In genomic region chr2:46985512-46985911, GRCh38 we compare ENCODE assay signal across 8 cellular contexts. TPM values are rescaled to one million over a fixed set of nuclear protein-coding genes. Genes with fewer than 3 reads are reported as not detected.
DNase-seq lines count a peak whose midpoint lies in the region; ATAC-seq and TF ChIP-seq lines count a peak whose summit lies in the region.

No MANE protein-coding gene starts in this region.

- intact Hi-C loops in esophagus muscularis mucosa (cut with DNase I) = no loop called here

- peaks cover 68% of the 10 kb centered on the region for H3K4me1 Mint-ChIP-seq in stimulated activated naive CD8-positive, alpha-beta T cell treated with anti-CD3 and anti-CD28 coated beads, Interleukin-15, Interleukin-2, amounts not matched to agents 100 ng/mL and 50 ng/mL, for 24 hours (ENCODE audit: low read depth)

- no peaks in the 10 kb centered on the region for H3K9me3 Mint-ChIP-seq in stimulated activated naive CD8-positive, alpha-beta T cell treated with anti-CD3 and anti-CD28 coated beads, Interleukin-15, Interleukin-2, amounts not matched to agents 100 ng/mL and 50 ng/mL, for 24 hours

- H3K36me3 Mint-ChIP-seq in stimulated activated naive CD8-positive, alpha-beta T cell treated with anti-CD3 and anti-CD28 coated beads, Interleukin-15, Interleukin-2, amounts not matched to agents 100 ng/mL and 50 ng/mL, for 24 hours (ENCODE audit: low read depth) = peaks cover 28% of the 10 kb centered on the region

- H3K4me3 ChIP-seq in AG04450 (ENCODE audit: low read depth, low read length) (no peak overlapping the region), esophagus muscularis mucosa (no peak overlapping the region)

- peaks cover 83 to 97% (median 90%) of the 10 kb centered on the region in 4 donors for H3K4me1 ChIP-seq in esophagus muscularis mucosa

- H3K27me3 Mint-ChIP-seq in stimulated activated naive CD8-positive, alpha-beta T cell treated with anti-CD3 and anti-CD28 coated beads, Interleukin-15, Interleukin-2, amounts not matched to agents 100 ng/mL and 50 ng/mL, for 24 hours = no peaks in the 10 kb centered on the region

- no peak for TF ChIP-seq POLR2A in esophagus muscularis mucosa (IDR thresholded peaks at IDR 0.05; ENCODE audit: low read depth)

- no peak for DNase-seq in AG04450 (ENCODE audit: low read depth, low spot score)
- peak; percentile 70 for DNase-seq in RPMI8226
- no peak for DNase-seq in esophagus muscularis mucosa (ENCODE audit: extremely low spot score)
- DNase-seq in germinal center (ENCODE audit: low spot score) = no peak
- DNase-seq in KG1 (lab: John Stamatoyannopoulos, UW) = no peak

- H3K9me3 ChIP-seq in AG04450 (ENCODE audit: control insufficient read depth, insufficient read depth, low read length) (no peaks in the 10 kb centered on the region; the same call in 1 of the 2 replicates), esophagus muscularis mucosa (no peaks in the 10 kb centered on the region)

- peak overlapping the region; percentile 98 for H3K27ac Mint-ChIP-seq in stimulated activated naive CD8-positive, alpha-beta T cell treated with anti-CD3 and anti-CD28 coated beads, Interleukin-15, Interleukin-2, amounts not matched to agents 100 ng/mL and 50 ng/mL, for 24 hours

- 39% methylated on average over 2 of the region's 2 CpGs for WGBS in esophagus muscularis mucosa

- ATAC-seq in GM21381 (IDR thresholded peaks at IDR 0.05; ENCODE audit: unreplicated experiment) = peak; percentile 30
- no peak for ATAC-seq in GM19324 (IDR thresholded peaks at IDR 0.05; ENCODE audit: low FRiP score, unreplicated experiment)

- H3K27ac ChIP-seq in AG04450 (ENCODE audit: low read depth, low read length) = peak overlapping the region; percentile 86
- H3K27ac ChIP-seq in esophagus muscularis mucosa (replicated peaks in 1 of 4) = peak overlapping the region; percentile 84 to 90 (median 86)

- CTCF ChIA-PET in AG04450 (lab: Charles Lee) = interaction anchor here (1.2 kb wide), 1 partner anchor 10 kb away, joined by 3 read pairs; no protein-coding TSS in a partner anchor

- peaks cover 0 to 18% (median 11%) of the 10 kb centered on the region in 4 donors for H3K36me3 ChIP-seq in esophagus muscularis mucosa

- POLR2A ChIA-PET in AG04450 (lab: Yijun Ruan, JAX) = interaction anchor here (0.6 to 1.6 kb wide), 6 partner anchors 17 to 403 kb away, joined by 3 to 6 read pairs (median 3); no protein-coding TSS in a partner anchor

- TF ChIP-seq EP300 in esophagus muscularis mucosa (IDR thresholded peaks at IDR 0.05) = no peak

- no peak for TF ChIP-seq CTCF in AG04450 (IDR thresholded peaks at IDR 0.05; ENCODE audit: low read depth, low read length)
- TF ChIP-seq CTCF in esophagus muscularis mucosa (IDR thresholded peaks at IDR 0.05) = no peak

- peak overlapping the region; percentile 76 for H3K4me3 Mint-ChIP-seq in stimulated activated naive CD8-positive, alpha-beta T cell treated with anti-CD3 and anti-CD28 coated beads, Interleukin-15, Interleukin-2, amounts not matched to agents 100 ng/mL and 50 ng/mL, for 24 hours

- H3K27me3 ChIP-seq in AG04450 (ENCODE audit: control insufficient read depth, insufficient read depth, low read length) = no peaks in the 10 kb centered on the region
- H3K27me3 ChIP-seq in esophagus muscularis mucosa = no peaks in the 10 kb centered on the region

RNA-seq across cellular contexts. Expression of gene TTC7A, which starts 44.5 kb away (rescaled TPM):
- polyA plus RNA-seq in AG04450 (2011; rRNA removed) = 8.4 and 11.0 TPM in 2 replicates
- polyA minus RNA-seq in AG04450 (2011; rRNA and poly(A)+ RNA removed) = 13.0 and 13.4 TPM in 2 replicates
- 10 to 100 TPM; 17.1 to 38.0 (median 24.8) TPM for total RNA-seq in esophagus muscularis mucosa
